Comparison of ENCODE assay signal across 14 cellular contexts in genomic region chr15:32683231-32683630, GRCh38. TPM values are rescaled to one million over a fixed set of nuclear protein-coding genes. Genes with fewer than 3 reads are reported as not detected.
"Had no signal": no experiment of that assay in that cellular context is flagged by ENCODE, and none has a peak within 500 bp of the region (broad histone marks: within the 10 kb centered on the region; RNA-seq: fewer than 3 reads in every experiment).

No MANE protein-coding gene starts in this region.

- H3K27me3 ChIP-seq: cardiac muscle cell, gastroesophageal sphincter, neural progenitor cell had no signal

- H3K4me3 ChIP-seq: cardiac muscle cell, gastroesophageal sphincter, left ventricle myocardium inferior, neural progenitor cell had no signal

- H3K36me3 Mint-ChIP-seq: activated naive CD8-positive, alpha-beta T cell; neural progenitor cell had no signal

- H2AFZ ChIP-seq: neural progenitor cell, parathyroid adenoma had no signal

- H3K9me3 Mint-ChIP-seq: activated T-helper 2 cell treated with anti-CD3 and anti-CD28 coated beads, Interferon-gamma antibody, Interleukin-2, Interleukin-4, amounts not matched to agents 10 μg/mL and 5 μg/mL and 100 μg/mL, durations not matched to agents 14 hours and 24 hours and 36 hours; neural progenitor cell had no signal

- DNase-seq: kidney; left ventricle myocardium inferior; small intestine; stimulated activated naive CD4-positive, alpha-beta T cell; substantia nigra; SW 1271 had no signal

- H3K4me2 ChIP-seq: neural progenitor cell had no signal

- H3K27me3 Mint-ChIP-seq: activated naive CD8-positive, alpha-beta T cell had no signal

- H3K27ac Mint-ChIP-seq: activated naive CD8-positive, alpha-beta T cell; activated T-helper 2 cell treated with anti-CD3 and anti-CD28 coated beads, Interferon-gamma antibody, Interleukin-2, Interleukin-4, amounts not matched to agents 10 μg/mL and 5 μg/mL and 100 μg/mL, durations not matched to agents 14 hours and 24 hours and 36 hours; neural progenitor cell had no signal

- H3K79me2 ChIP-seq: parathyroid adenoma had no signal

- ATAC-seq: activated CD4-positive, CD25-positive, alpha-beta regulatory T cell treated with anti-CD3 and anti-CD28 coated beads, Interleukin-2, amount 50 U/mL, for 24 hours had no signal

- H3K9ac ChIP-seq: neural progenitor cell, parathyroid adenoma had no signal

- H3K27ac ChIP-seq: cardiac muscle cell, left ventricle myocardium inferior, neural progenitor cell, parathyroid adenoma had no signal

- FAIRE-seq: colon, kidney, small intestine had no signal

- H3K4me1 ChIP-seq: left ventricle myocardium inferior, neural progenitor cell, parathyroid adenoma had no signal

- H3K36me3 ChIP-seq: cardiac muscle cell, gastroesophageal sphincter, left ventricle myocardium inferior, neural progenitor cell had no signal

- H3K9me3 ChIP-seq: gastroesophageal sphincter, left ventricle myocardium inferior had no signal

- H3K4me3 Mint-ChIP-seq: activated naive CD8-positive, alpha-beta T cell; neural progenitor cell had no signal

RNA-seq across cellular contexts. Expression of gene GREM1, which starts 34.6 kb away (rescaled TPM):
- total RNA-seq: activated T-helper 2 cell treated with anti-CD3 and anti-CD28 coated beads, Interferon-gamma antibody, Interleukin-2, Interleukin-4, amounts not matched to agents 10 μg/mL and 5 μg/mL and 100 μg/mL, durations not matched to agents 14 hours and 24 hours and 36 hours had no signal
- polyA plus RNA-seq: cardiac muscle cell had no signal

RNA-seq across cellular contexts. Expression of gene SCG5, which starts 41.7 kb away (rescaled TPM):
- total RNA-seq: left ventricle myocardium inferior had no signal
